Comparison of ENCODE assay signal across 8 cellular contexts in the genomic region with DNA sequence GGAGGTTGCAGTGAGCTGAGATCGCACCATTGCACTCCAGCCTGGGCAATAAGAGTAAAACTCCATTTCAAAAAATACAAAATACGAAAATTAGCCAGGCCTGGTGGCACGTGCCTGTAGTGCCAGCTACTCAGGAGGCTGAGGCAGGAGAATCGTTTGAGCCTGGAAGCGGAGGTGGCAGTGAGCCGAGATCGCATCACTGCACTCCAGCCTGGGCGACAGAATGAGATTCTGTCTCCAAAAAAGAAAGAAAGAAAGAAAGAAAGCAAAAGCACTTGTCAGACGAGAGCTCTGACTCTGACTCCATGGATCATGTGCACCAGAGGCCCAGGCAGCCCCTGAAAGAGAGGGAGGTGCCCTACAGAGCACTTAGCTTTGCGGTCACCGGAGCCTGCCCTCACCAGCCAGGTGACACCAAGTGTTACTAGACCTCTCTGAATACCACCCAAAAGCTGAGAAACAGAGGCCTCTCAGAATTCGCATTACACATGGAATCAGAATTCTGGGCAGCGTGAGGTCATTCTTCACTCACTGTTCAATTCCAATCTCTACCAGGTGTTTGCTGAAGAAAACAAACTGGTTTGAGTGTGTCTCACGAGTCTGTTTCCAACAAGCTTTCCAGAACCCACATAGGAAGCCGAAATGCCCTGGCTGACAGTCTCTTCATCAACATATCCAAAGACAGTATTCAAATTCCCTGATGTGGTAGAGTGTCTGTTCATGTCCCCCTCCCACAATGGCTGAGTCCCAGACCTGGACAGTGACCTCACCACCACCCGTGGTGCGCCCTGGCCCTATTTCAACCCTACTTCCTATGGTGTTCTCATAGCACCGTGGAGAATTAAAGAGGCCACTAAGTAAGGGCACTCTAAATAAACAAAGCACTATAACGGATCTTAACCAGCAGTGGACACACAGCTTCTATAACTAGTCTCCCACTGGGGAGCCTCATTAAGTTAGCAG. TPM values are rescaled to one million over a fixed set of nuclear protein-coding genes. Genes with fewer than 3 reads are reported as not detected.
A peak's percentile ranks its signal among the peaks of the same experiment; 100 is the strongest.
DNase-seq lines count a peak whose midpoint lies in the region; ATAC-seq and TF ChIP-seq lines count a peak whose summit lies in the region.

No MANE protein-coding gene starts in this region.

- intact Hi-C loops in aorta (cut with DNase I) = loop anchor here in 1 of 2 donors (2.0 to 10.0 kb wide), 3 partner anchors 83 to 701 kb away; no protein-coding TSS in a partner anchor

- H3K9me3 ChIP-seq in mononuclear cell (ENCODE audit: low read depth, low read length) (no peaks in the 10 kb centered on the region), aorta (ENCODE audit: control insufficient read depth, low read length) (no peaks in the 10 kb centered on the region)

- H3K27me3 ChIP-seq in mononuclear cell (ENCODE audit: insufficient read depth, low read length) (no peaks in the 10 kb centered on the region), aorta (ENCODE audit: control insufficient read depth in 1 of 2, insufficient read depth in 2 of 2, low read length in 1 of 2) (no peaks in the 10 kb centered on the region)

- peak overlapping the region in 1 of 2 donors; percentile 63 for H3K27ac ChIP-seq in aorta (ENCODE audit: low read depth in 1 of 2, low read length in 2 of 2)

- no peak for TF ChIP-seq CTCF in chondrocyte (IDR thresholded peaks at IDR 0.05)

- H3K9me3 Mint-ChIP-seq in chondrocyte (ENCODE audit: low read depth) = no peaks in the 10 kb centered on the region

- peak overlapping the region; percentile 98 for H3K4me3 ChIP-seq in mononuclear cell (ENCODE audit: low read length)
- peak overlapping the region; percentile 83 to 86 for H3K4me3 ChIP-seq in aorta (ENCODE audit: low read length in 2 of 2)

- H3K27ac Mint-ChIP-seq in chondrocyte (ENCODE audit: unreplicated experiment) = peak overlapping the region; percentile 99

- DNase-seq in Daoy (ENCODE audit: low read depth) (peak; percentile 72), NCI-H146 treated with DMSO at 0.1 percent for 48 hours (lab: John Stamatoyannopoulos, UW; ENCODE audit: unreplicated experiment) (peak; percentile 72), chondrocyte (ENCODE audit: low spot score) (peak; percentile 47), aorta (peak in 1 of 2 donors; percentile 63), NCI-H2081 treated with DMSO at 0.1 percent for 48 hours (lab: John Stamatoyannopoulos, UW) (no peak), SW480 (ENCODE audit: low spot score) (no peak)

- H3K4me3 Mint-ChIP-seq in chondrocyte (ENCODE audit: unreplicated experiment) = peak overlapping the region; percentile 99

- 36 to 47% methylated on average over 19 of the region's 19 CpGs for WGBS in aorta, 2 donors

- peaks cover 9% of the 10 kb centered on the region for H3K36me3 Mint-ChIP-seq in chondrocyte (ENCODE audit: low read depth)

- peaks cover 27% of the 10 kb centered on the region for H3K4me1 ChIP-seq in mononuclear cell (ENCODE audit: insufficient read depth, low read length)
- H3K4me1 ChIP-seq in aorta (ENCODE audit: control insufficient read depth in 1 of 2, insufficient read depth in 2 of 2, low read length in 2 of 2) = no peaks in the 10 kb centered on the region

- ATAC-seq in aorta (ENCODE audit: low FRiP score) = no peak
- no peak for ATAC-seq in GM18867 (IDR thresholded peaks at IDR 0.05; ENCODE audit: unreplicated experiment)

- H3K4me1 Mint-ChIP-seq in chondrocyte (ENCODE audit: low read depth) = peaks cover 37% of the 10 kb centered on the region

- H3K27me3 Mint-ChIP-seq in chondrocyte (ENCODE audit: low read depth) = no peaks in the 10 kb centered on the region

- peaks cover 0 to 5% of the 10 kb centered on the region in 2 donors for H3K36me3 ChIP-seq in aorta (ENCODE audit: control insufficient read depth in 1 of 2, insufficient read depth in 2 of 2, low read length in 1 of 2)

RNA-seq across cellular contexts. Expression of a gene that starts 1.5 kb away (rescaled TPM):
- total RNA-seq in Daoy (2014; rRNA removed; shearing (Covaris generic)) = 18.2 and 19.7 TPM in 2 replicates
- total RNA-seq in chondrocyte = 59.0 to 73.1 TPM (median 71.2 TPM) in 3 replicates
- 8.4 TPM for total RNA-seq in mononuclear cell
- 10 to 100 TPM; 53.4 to 81.8 TPM for total RNA-seq in aorta
- 10 to 100 TPM; 12.5 to 85.0 TPM for polyA plus RNA-seq in aorta

RNA-seq across cellular contexts. Expression of a gene that starts 29.4 kb away (rescaled TPM):
- total RNA-seq in Daoy (2014; rRNA removed; shearing (Covaris generic)) = 0.95 and 3.0 TPM in 2 replicates
- 0.55 to 0.68 TPM (median 0.64 TPM) in 3 replicates for total RNA-seq in chondrocyte
- total RNA-seq in mononuclear cell = 4.7 TPM
- total RNA-seq in aorta = 1 to 10 TPM; 1.3 to 1.8 TPM
- polyA plus RNA-seq in aorta = 1 to 10 TPM in 1 of 2 donors, under 1 TPM in 1; 0.13 to 2.1 TPM

RNA-seq across cellular contexts. Expression of a gene that starts 45.6 kb away (rescaled TPM):
- total RNA-seq in Daoy (2014; rRNA removed; shearing (Covaris generic)) = 241 and 290 TPM in 2 replicates
- total RNA-seq in chondrocyte (50.9 to 69.0 TPM (median 55.8 TPM) in 3 replicates), mononuclear cell (99.7 TPM), aorta (10 to 100 TPM; 39.2 to 40.3 TPM)
- 10 to 100 TPM; 32.5 to 39.3 TPM for polyA plus RNA-seq in aorta

Comparison
In these comparisons a context has a peak if more than half of its experiments do, and no peak if none do; other contexts are left out.
1. DNase-seq: peak in Daoy (single experiment), NCI-H146 treated with DMSO at 0.1 percent for 48 hours (single experiment) and chondrocyte (single experiment); none in NCI-H2081 treated with DMSO at 0.1 percent for 48 hours (single experiment) and SW480 (single experiment).